19 cellular contexts compared by ENCODE assay signal in the genomic region with DNA sequence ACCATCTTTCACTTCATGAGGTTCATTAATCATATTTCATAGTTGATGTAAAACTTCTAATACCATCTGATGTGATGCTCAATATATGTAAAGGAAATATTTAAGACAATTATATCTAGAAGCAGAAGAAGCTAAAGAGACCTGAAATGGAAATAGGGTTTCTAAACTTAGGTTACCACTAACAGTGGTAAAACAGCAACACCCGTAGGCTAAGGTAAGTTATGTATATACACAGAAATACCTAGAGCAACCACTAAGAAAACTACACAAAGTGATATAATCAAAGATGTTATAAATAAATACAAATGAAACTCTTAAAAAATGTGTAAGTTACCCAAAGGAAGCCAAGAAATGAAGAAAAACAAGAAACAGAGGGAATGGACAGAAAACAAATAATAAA.
DNase-seq lines count a peak whose midpoint lies in the region; ATAC-seq and TF ChIP-seq lines count a peak whose summit lies in the region.
"Had no signal": no experiment of that assay in that cellular context is flagged by ENCODE, and none has a peak within 500 bp of the region (broad histone marks: within the 10 kb centered on the region; RNA-seq: fewer than 3 reads in every experiment).

No MANE protein-coding gene starts in this region.

- no peak for TF ChIP-seq CTCF in OCI-LY7 (conservative IDR thresholded peaks at IDR 0.05; ENCODE audit: low read length)

- no TSS peak for BruUV-seq in OCI-LY7 (replicated peaks; lab: Mats Ljungman, UMichigan)

- H3K4me1 Mint-ChIP-seq in central memory CD8-positive, alpha-beta T cell: no peaks in the 10 kb centered on the region
- H3K4me1 Mint-ChIP-seq in stimulated activated memory B cell treated with anti-CD40 and anti-IgM and Interleukin-4, amounts not matched to agents 10 μg/mL and 1 μg/mL and 100 μg/mL, for 72 hours: peaks cover 31% of the 10 kb centered on the region
- H3K4me1 Mint-ChIP-seq: CD14-positive monocyte had no signal

- no peak overlapping the region for H3K9ac ChIP-seq in GM23248

- H2AFZ ChIP-seq in GM23248: no peak overlapping the region
- peak overlapping the region; percentile 84; the same call in 1 of the 2 replicates for H2AFZ ChIP-seq in OCI-LY7 (ENCODE audit: low read length)
- H2AFZ ChIP-seq: GM23338 had no signal

- no peak overlapping the region for H3K27ac ChIP-seq in GM23248
- no peak overlapping the region for H3K27ac ChIP-seq in OCI-LY7 (ENCODE audit: low read depth, low read length, poor library complexity, severe bottlenecking)

- H3K9me2 ChIP-seq in GM23248 (ENCODE audit: insufficient read depth): no peaks in the 10 kb centered on the region
- no peaks in the 10 kb centered on the region for H3K9me2 ChIP-seq in OCI-LY7 (ENCODE audit: insufficient read depth, low read length)

- H3K4me1 ChIP-seq in GM23248 (ENCODE audit: insufficient read depth) (peaks cover 51% of the 10 kb centered on the region), OCI-LY7 (ENCODE audit: insufficient read depth, low read length, poor library complexity, severe bottlenecking) (peaks cover 31% of the 10 kb centered on the region)

- peak overlapping the region; percentile 12 for H3K27ac Mint-ChIP-seq in central memory CD8-positive, alpha-beta T cell (ENCODE audit: low read depth)
- H3K27ac Mint-ChIP-seq in stimulated activated memory B cell treated with anti-CD40 and anti-IgM and Interleukin-4, amounts not matched to agents 10 μg/mL and 1 μg/mL and 100 μg/mL, for 72 hours: peak overlapping the region; percentile 53
- H3K27ac Mint-ChIP-seq: GM23338; T-helper 1 cell treated with Interleukin-12 subunit alpha and Interleukin-12 subunit beta and Interleukin-4 antibody, amounts not matched to agents 30 μg/mL and 1 μg/mL, for 36 hours had no signal

- peaks cover 49% of the 10 kb centered on the region for H3F3A ChIP-seq in GM23248 (ENCODE audit: insufficient read depth)

- no peaks in the 10 kb centered on the region for H3K36me3 ChIP-seq in GM23248 (ENCODE audit: low read depth)
- no peaks in the 10 kb centered on the region for H3K36me3 ChIP-seq in OCI-LY7 (ENCODE audit: insufficient read depth, low read length)

- peak overlapping the region; percentile 30 for H3K4me2 ChIP-seq in GM23248 (ENCODE audit: unreplicated experiment)
- H3K4me2 ChIP-seq in OCI-LY7 (ENCODE audit: low read length): peak overlapping the region; percentile 17
- H3K4me2 ChIP-seq: GM23338 had no signal

- in situ Hi-C loops in GM23248 (cut with MboI): no loop called here

- H3K9me3 Mint-ChIP-seq in central memory CD8-positive, alpha-beta T cell: no peaks in the 10 kb centered on the region
- peaks cover 3% of the 10 kb centered on the region for H3K9me3 Mint-ChIP-seq in stimulated activated memory B cell treated with anti-CD40 and anti-IgM and Interleukin-4, amounts not matched to agents 10 μg/mL and 1 μg/mL and 100 μg/mL, for 72 hours
- H3K9me3 Mint-ChIP-seq: GM23338; T-helper 1 cell treated with Interleukin-12 subunit alpha and Interleukin-12 subunit beta and Interleukin-4 antibody, amounts not matched to agents 30 μg/mL and 1 μg/mL, for 36 hours had no signal

- no peak overlapping the region for H3K4me3 ChIP-seq in GM23248
- no peak overlapping the region for H3K4me3 ChIP-seq in OCI-LY7 (ENCODE audit: low read depth, low read length, poor library complexity, severe bottlenecking)
- H3K4me3 ChIP-seq: GM23338 had no signal

- H3K27me3 Mint-ChIP-seq in central memory CD8-positive, alpha-beta T cell: no peaks in the 10 kb centered on the region
- no peaks in the 10 kb centered on the region for H3K27me3 Mint-ChIP-seq in stimulated activated memory B cell treated with anti-CD40 and anti-IgM and Interleukin-4, amounts not matched to agents 10 μg/mL and 1 μg/mL and 100 μg/mL, for 72 hours

- intact Hi-C loops in OCI-LY7 (cut with micrococcal nuclease; ENCODE audit: unreplicated experiment): no loop called here

- no peaks in the 10 kb centered on the region for H3K27me3 ChIP-seq in GM23248 (replicated peaks; ENCODE audit: insufficient read depth)

- WGBS in GM23248 (ENCODE audit: low coverage in 1 of 2, low lambda C conversion rate in 2 of 2, missing lambda C conversion rate in 2 of 2), 2 experiments: 96 to 97% methylated on average over 1 of the region's 1 CpG

- H3K36me3 Mint-ChIP-seq in central memory CD8-positive, alpha-beta T cell (ENCODE audit: insufficient read depth): no peaks in the 10 kb centered on the region
- H3K36me3 Mint-ChIP-seq in stimulated activated memory B cell treated with anti-CD40 and anti-IgM and Interleukin-4, amounts not matched to agents 10 μg/mL and 1 μg/mL and 100 μg/mL, for 72 hours: peaks cover 5% of the 10 kb centered on the region
- H3K36me3 Mint-ChIP-seq: CD14-positive monocyte had no signal

- H3K9me3 ChIP-seq in GM23248 (ENCODE audit: low read depth) (no peaks in the 10 kb centered on the region), OCI-LY7 (ENCODE audit: low read length) (0 out of 2 replicates have a peak, but pooled peaks cover 4% of the 10 kb centered on the region)

- no peak for ATAC-seq in central memory CD8-positive, alpha-beta T cell (replicated peaks; ENCODE audit: extremely low read depth, poor library complexity, severe bottlenecking)
- ATAC-seq in stimulated activated memory B cell treated with anti-CD40 and anti-IgM and Interleukin-4, amounts not matched to agents 10 μg/mL and 1 μg/mL and 100 μg/mL, for 72 hours: no peak
- ATAC-seq in HG03469 (IDR thresholded peaks at IDR 0.05; ENCODE audit: unreplicated experiment) (no peak), HG03135 (IDR thresholded peaks at IDR 0.05; ENCODE audit: unreplicated experiment) (no peak)
- ATAC-seq: GM23338, HCT116 had no signal

- POLR2A ChIA-PET in OCI-LY7 (lab: Charles Lee): interaction anchor here (2.7 kb wide), 1 partner anchor 8 kb away, joined by 10 read pairs; no protein-coding TSS in a partner anchor

- H3K79me2 ChIP-seq in GM23248 (ENCODE audit: insufficient read depth): no peaks in the 10 kb centered on the region
- no peaks in the 10 kb centered on the region for H3K79me2 ChIP-seq in OCI-LY7 (ENCODE audit: insufficient read depth, low read depth, low read length)

- H4K20me1 ChIP-seq in GM23248 (ENCODE audit: insufficient read depth) (no peaks in the 10 kb centered on the region), OCI-LY7 (ENCODE audit: insufficient read depth, low read length) (no peaks in the 10 kb centered on the region)

- H3K4me3 Mint-ChIP-seq in central memory CD8-positive, alpha-beta T cell: no peak overlapping the region
- no peak overlapping the region for H3K4me3 Mint-ChIP-seq in stimulated activated memory B cell treated with anti-CD40 and anti-IgM and Interleukin-4, amounts not matched to agents 10 μg/mL and 1 μg/mL and 100 μg/mL, for 72 hours
- H3K4me3 Mint-ChIP-seq: CD14-positive monocyte; GM23338; T-helper 1 cell treated with Interleukin-12 subunit alpha and Interleukin-12 subunit beta and Interleukin-4 antibody, amounts not matched to agents 30 μg/mL and 1 μg/mL, for 36 hours had no signal

- CTCF ChIA-PET in OCI-LY7 (lab: Charles Lee; ENCODE audit: unreplicated experiment): no interaction called here

- no peak for DNase-seq in GM23248
- no peak for DNase-seq in OCI-LY7 (ENCODE audit: low spot score)
- no peak for DNase-seq in central memory CD8-positive, alpha-beta T cell (ENCODE audit: low spot score in 2 of 2)
- no peak for DNase-seq in activated effector memory CD4-positive, alpha-beta T cell treated with anti-CD3 and anti-CD28 coated beads, Interleukin-2, amount 50 U/mL, for 16 hours
- DNase-seq: DMS79, KBM-7, MV-4-11, NCI-H1694 treated with DMSO at 0.1 percent for 48 hours, NCI-H2107, NCI-H2227 treated with DMSO at 0.1 percent for 48 hours, NCI-H510A treated with DMSO at 0.1 percent for 48 hours, SIG-M5 had no signal
